Comparison of ENCODE assay signal across 8 cellular contexts in genomic region chr22:26502688-26503561, GRCh38. TPM values are rescaled to one million over a fixed set of nuclear protein-coding genes. Genes with fewer than 3 reads are reported as not detected.
A peak's percentile ranks its signal among the peaks of the same experiment; 100 is the strongest.
DNase-seq lines count a peak whose midpoint lies in the region; ATAC-seq, FAIRE-seq and TF ChIP-seq lines count a peak whose summit lies in the region.

No MANE protein-coding gene starts in this region.

- H3K4me1 Mint-ChIP-seq in CD4-positive, CD25-positive, alpha-beta regulatory T cell, result peaks cover 0 to 30% (median 20%) of the 10 kb centered on the region in 4 donors
- H3K4me1 Mint-ChIP-seq in T-helper 1 cell treated with Interleukin-12 subunit alpha and Interleukin-12 subunit beta and Interleukin-4 antibody, amounts not matched to agents 30 μg/mL and 1 μg/mL, for 36 hours (ENCODE audit: low read depth), result peaks cover 26% of the 10 kb centered on the region
- H3K4me1 Mint-ChIP-seq in astrocyte (ENCODE audit: low read depth, unreplicated experiment), result peaks cover 18% of the 10 kb centered on the region

- no peak overlapping the region for H3K4me2 ChIP-seq in astrocyte (ENCODE audit: low read length)

- no peak overlapping the region for H3K4me3 ChIP-seq in CD4-positive, CD25-positive, alpha-beta regulatory T cell (ENCODE audit: low read depth, low read length)
- no peak overlapping the region for H3K4me3 ChIP-seq in astrocyte (ENCODE audit: insufficient read depth, low read depth, low read length)

- H3K9ac ChIP-seq in astrocyte (ENCODE audit: low read length), result no peak overlapping the region

- H3K27me3 Mint-ChIP-seq in CD4-positive, CD25-positive, alpha-beta regulatory T cell, result no peaks in the 10 kb centered on the region
- no peaks in the 10 kb centered on the region for H3K27me3 Mint-ChIP-seq in T-helper 1 cell treated with Interleukin-12 subunit alpha and Interleukin-12 subunit beta and Interleukin-4 antibody, amounts not matched to agents 30 μg/mL and 1 μg/mL, for 36 hours (ENCODE audit: low read depth)
- H3K27me3 Mint-ChIP-seq in astrocyte (ENCODE audit: low read depth, unreplicated experiment), result no peaks in the 10 kb centered on the region

- DNase-seq in CD4-positive, CD25-positive, alpha-beta regulatory T cell, result peak; percentile 23 to 90 (median 44)
- DNase-seq in HTR-8/SVneo (ENCODE audit: insufficient read length, low spot score), result peak; percentile 23
- peak; percentile 37 for DNase-seq in astrocyte (ENCODE audit: low read depth)
- peak; percentile 84 for DNase-seq in iPS-NIHi11 (ENCODE audit: low spot score)
- peak; percentile 28 for DNase-seq in stimulated activated CD8-positive, alpha-beta memory T cell treated with anti-CD3 and anti-CD28 coated beads, Interleukin-12 subunit alpha, Interleukin-12 subunit beta, amount 100 ng/mL, for 4 hours (ENCODE audit: low read depth)
- no peak for DNase-seq in T1000 (lab: John Stamatoyannopoulos, UW)

- no peaks in the 10 kb centered on the region for H3K9me3 ChIP-seq in CD4-positive, CD25-positive, alpha-beta regulatory T cell (ENCODE audit: control insufficient read depth in 2 of 2, low read length in 2 of 2)
- no peaks in the 10 kb centered on the region for H3K9me3 ChIP-seq in astrocyte (ENCODE audit: insufficient read depth, low read depth, low read length)

- ATAC-seq in CD4-positive, CD25-positive, alpha-beta regulatory T cell (ENCODE audit: low read depth in 2 of 2), result peak; percentile 77 to 84
- ATAC-seq in HG02610 (IDR thresholded peaks at IDR 0.05; ENCODE audit: unreplicated experiment), result no peak

- no peak overlapping the region for H3K27ac ChIP-seq in CD4-positive, CD25-positive, alpha-beta regulatory T cell (ENCODE audit: insufficient read depth, low read length, poor library complexity, severe bottlenecking)
- H3K27ac ChIP-seq in astrocyte (ENCODE audit: low read depth, low read length), result no peak overlapping the region

- peak overlapping the region in 3 of 4 donors; percentile 0 to 65 (median 64) for H3K4me3 Mint-ChIP-seq in CD4-positive, CD25-positive, alpha-beta regulatory T cell
- H3K4me3 Mint-ChIP-seq in T-helper 1 cell treated with Interleukin-12 subunit alpha and Interleukin-12 subunit beta and Interleukin-4 antibody, amounts not matched to agents 30 μg/mL and 1 μg/mL, for 36 hours, result peak overlapping the region; percentile 58
- no peak overlapping the region for H3K4me3 Mint-ChIP-seq in astrocyte (ENCODE audit: unreplicated experiment)

- peak; percentile 56 for TF ChIP-seq CTCF in astrocyte (IDR thresholded peaks at IDR 0.05; ENCODE audit: insufficient read depth, low read depth, low read length)

- peaks cover 7% of the 10 kb centered on the region for H3K79me2 ChIP-seq in astrocyte (ENCODE audit: insufficient read depth, low read length)

- FAIRE-seq in HTR-8/SVneo (lab: Jason Lieb, UNC), result no peak
- no peak for FAIRE-seq in astrocyte (lab: Jason Lieb, UNC)

- H3K36me3 ChIP-seq in CD4-positive, CD25-positive, alpha-beta regulatory T cell (ENCODE audit: control insufficient read depth, insufficient read depth, low read length), result peaks cover 93% of the 10 kb centered on the region
- peaks cover 59% of the 10 kb centered on the region for H3K36me3 ChIP-seq in astrocyte (ENCODE audit: insufficient read depth, low read length)

- no peaks in the 10 kb centered on the region for H4K20me1 ChIP-seq in astrocyte (ENCODE audit: insufficient read depth, low read length)

- H3K27ac Mint-ChIP-seq in CD4-positive, CD25-positive, alpha-beta regulatory T cell, result peak overlapping the region; percentile 76 to 91 (median 86)
- H3K27ac Mint-ChIP-seq in T-helper 1 cell treated with Interleukin-12 subunit alpha and Interleukin-12 subunit beta and Interleukin-4 antibody, amounts not matched to agents 30 μg/mL and 1 μg/mL, for 36 hours, result peak overlapping the region; percentile 75
- H3K27ac Mint-ChIP-seq in astrocyte (ENCODE audit: unreplicated experiment), result peak overlapping the region; percentile 56

- H3K9me3 Mint-ChIP-seq in CD4-positive, CD25-positive, alpha-beta regulatory T cell, result no peaks in the 10 kb centered on the region
- no peaks in the 10 kb centered on the region for H3K9me3 Mint-ChIP-seq in T-helper 1 cell treated with Interleukin-12 subunit alpha and Interleukin-12 subunit beta and Interleukin-4 antibody, amounts not matched to agents 30 μg/mL and 1 μg/mL, for 36 hours
- H3K9me3 Mint-ChIP-seq in astrocyte (ENCODE audit: unreplicated experiment), result no peaks in the 10 kb centered on the region

- H3K27me3 ChIP-seq in CD4-positive, CD25-positive, alpha-beta regulatory T cell (ENCODE audit: control insufficient read depth, insufficient read depth, low read length), result no peaks in the 10 kb centered on the region
- H3K27me3 ChIP-seq in astrocyte (ENCODE audit: insufficient read depth, low read length), result no peaks in the 10 kb centered on the region

- H3K36me3 Mint-ChIP-seq in CD4-positive, CD25-positive, alpha-beta regulatory T cell, result peaks cover 62% of the 10 kb centered on the region
- H3K36me3 Mint-ChIP-seq in T-helper 1 cell treated with Interleukin-12 subunit alpha and Interleukin-12 subunit beta and Interleukin-4 antibody, amounts not matched to agents 30 μg/mL and 1 μg/mL, for 36 hours (ENCODE audit: low read depth), result peaks cover 60% of the 10 kb centered on the region
- peaks cover 21% of the 10 kb centered on the region for H3K36me3 Mint-ChIP-seq in astrocyte (ENCODE audit: low read depth, unreplicated experiment)

- H3K4me1 ChIP-seq in CD4-positive, CD25-positive, alpha-beta regulatory T cell (ENCODE audit: control insufficient read depth, insufficient read depth, low read length, poor library complexity, severe bottlenecking), result peaks cover 17% of the 10 kb centered on the region
- peaks cover 21% of the 10 kb centered on the region for H3K4me1 ChIP-seq in astrocyte (ENCODE audit: insufficient read depth, low read length)

- no peak overlapping the region for H2AFZ ChIP-seq in astrocyte (ENCODE audit: low read depth, low read length)

RNA-seq across cellular contexts. Expression of gene TFIP11, which starts 9.3 kb away (rescaled TPM):
- 109 TPM for total RNA-seq in CD4-positive, CD25-positive, alpha-beta regulatory T cell
- 10 to 100 TPM; 31.9 to 43.7 (median 39.2) TPM for polyA plus RNA-seq in CD4-positive, CD25-positive, alpha-beta regulatory T cell
- total RNA-seq in astrocyte, result 36.1 and 36.9 TPM in 2 replicates

RNA-seq across cellular contexts. Expression of gene SRRD, which starts 19.2 kb away (rescaled TPM):
- total RNA-seq in CD4-positive, CD25-positive, alpha-beta regulatory T cell, result 27.3 TPM
- 10 to 100 TPM; 25.5 to 34.7 (median 29.1) TPM for polyA plus RNA-seq in CD4-positive, CD25-positive, alpha-beta regulatory T cell
- total RNA-seq in astrocyte, result 33.1 and 34.4 TPM in 2 replicates

RNA-seq across cellular contexts. Expression of gene HPS4, which starts 19.3 kb away (rescaled TPM):
- total RNA-seq in CD4-positive, CD25-positive, alpha-beta regulatory T cell, result 44.6 TPM
- 10 to 100 TPM; 12.0 to 16.1 (median 13.6) TPM for polyA plus RNA-seq in CD4-positive, CD25-positive, alpha-beta regulatory T cell
- total RNA-seq in astrocyte, result 21.9 and 25.2 TPM in 2 replicates
